7 cellular contexts compared by ENCODE assay signal in the genomic region with DNA sequence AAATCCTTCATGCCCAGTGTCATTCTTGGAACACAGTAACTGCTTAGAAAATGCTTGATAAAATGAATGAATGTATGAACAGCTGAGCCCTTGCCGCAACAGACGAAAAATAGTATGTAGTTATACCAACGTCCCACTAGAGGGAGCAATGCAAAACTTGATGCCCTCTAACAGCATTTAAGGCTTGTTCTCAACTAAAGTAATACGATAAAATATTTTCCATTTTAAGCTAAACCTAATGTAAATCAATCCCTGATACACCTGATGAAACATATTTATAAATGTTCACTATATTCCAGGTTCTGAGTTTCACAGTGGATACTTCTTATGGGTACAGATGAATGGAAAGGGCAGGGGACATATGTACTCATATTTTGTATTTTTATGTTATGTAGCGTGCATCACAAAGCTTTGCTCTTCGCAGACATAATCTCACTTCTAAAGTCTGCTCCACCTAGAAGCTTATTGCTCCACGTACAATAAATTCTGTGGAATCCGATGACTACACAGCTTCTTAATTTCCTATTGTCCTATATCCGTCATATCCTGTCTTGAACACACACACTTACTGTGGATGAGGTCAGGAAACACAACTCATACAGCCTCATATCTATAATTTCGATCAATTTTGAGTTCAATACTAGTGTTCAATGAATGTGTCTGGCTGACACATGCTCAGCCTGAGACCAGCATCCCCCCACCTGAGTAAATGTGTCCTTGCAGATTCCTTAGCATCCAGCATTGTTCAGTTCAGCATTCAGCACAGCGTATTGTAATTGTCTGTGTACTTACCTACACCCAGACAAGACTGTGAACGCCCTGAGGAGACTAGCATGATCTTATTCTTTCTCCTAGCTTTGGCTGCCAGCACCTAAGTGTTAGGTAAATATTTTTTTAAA.
A peak's percentile ranks its signal among the peaks of the same experiment; 100 is the strongest.
DNase-seq lines count a peak whose midpoint lies in the region; ATAC-seq and TF ChIP-seq lines count a peak whose summit lies in the region.

No MANE protein-coding gene starts in this region.

- H3K27ac ChIP-seq in DOHH2 (ENCODE audit: low read depth, low read length) = no peak overlapping the region
- H3K27ac ChIP-seq in VCaP = peak overlapping the region; percentile 65

- no peak overlapping the region for H3K4me3 ChIP-seq in DOHH2 (ENCODE audit: low read length)

- peak; percentile 73 for TF ChIP-seq CTCF in DOHH2 (IDR thresholded peaks at IDR 0.05; ENCODE audit: low read depth, low read length, poor library complexity, severe bottlenecking)
- TF ChIP-seq CTCF in VCaP (conservative IDR thresholded peaks at IDR 0.05) = peak; percentile 84

- no peaks in the 10 kb centered on the region for H4K20me1 ChIP-seq in DOHH2 (ENCODE audit: control insufficient read depth, insufficient read depth, low read depth, low read length)

- H3K4me1 ChIP-seq in DOHH2 (ENCODE audit: control insufficient read depth, low read length) = peaks cover 10% of the 10 kb centered on the region

- DNase-seq in NCI-H1694 treated with DMSO at 0.1 percent for 48 hours (lab: John Stamatoyannopoulos, UW) = peak; percentile 84
- DNase-seq in foreskin melanocyte = peak; percentile 72
- peak; percentile 38 for DNase-seq in retina
- DNase-seq in cortex of kidney (lab: John Stamatoyannopoulos, UW) = no peak

- H3K9me3 ChIP-seq in DOHH2 (ENCODE audit: control insufficient read depth, insufficient read depth, low read length) = no peaks in the 10 kb centered on the region

- peaks cover 3% of the 10 kb centered on the region; the same call in 1 of the 2 replicates for H3F3A ChIP-seq in DOHH2 (ENCODE audit: control insufficient read depth, insufficient read depth)

- ATAC-seq in GM21528 (IDR thresholded peaks at IDR 0.05; ENCODE audit: low FRiP score, unreplicated experiment) = peak; percentile 40

- H3K79me2 ChIP-seq in DOHH2 (ENCODE audit: control insufficient read depth, low read length) = peaks cover 7% of the 10 kb centered on the region

- H3K9me2 ChIP-seq in DOHH2 (replicated peaks; ENCODE audit: control insufficient read depth, low read length) = no peaks in the 10 kb centered on the region

- H3K27me3 ChIP-seq in DOHH2 (ENCODE audit: control insufficient read depth, low read length) = peaks cover 11% of the 10 kb centered on the region

- H3K4me2 ChIP-seq in DOHH2 (ENCODE audit: low read length) = peak overlapping the region; percentile 20

- H3K36me3 ChIP-seq in DOHH2 (ENCODE audit: control insufficient read depth, low read length) = peaks cover 3% of the 10 kb centered on the region; the same call in 1 of the 2 replicates
